ENCODE assay signal across 8 cellular contexts in genomic region chr13:97976551-97977375, GRCh38. TPM values are rescaled to one million over a fixed set of nuclear protein-coding genes. Genes with fewer than 3 reads are reported as not detected.
A peak's percentile ranks its signal among the peaks of the same experiment; 100 is the strongest.
DNase-seq lines count a peak whose midpoint lies in the region; ATAC-seq, FAIRE-seq and TF ChIP-seq lines count a peak whose summit lies in the region.

No MANE protein-coding gene starts in this region.

- H3K9me3 ChIP-seq in kidney (ENCODE audit: control insufficient read depth in 1 of 2, low read length in 2 of 2), result no peaks in the 10 kb centered on the region

- CTCF ChIA-PET in MCF 10A (lab: Yijun Ruan, JAX), result interaction anchor here (1.1 to 1.5 kb wide), 3 partner anchors 120 to 127 kb away, joined by 3 to 13 read pairs (median 3); no protein-coding TSS in a partner anchor

- peaks cover 16% of the 10 kb centered on the region for H3K4me1 Mint-ChIP-seq in CD14-positive monocyte
- peaks cover 11% of the 10 kb centered on the region for H3K4me1 Mint-ChIP-seq in MCF 10A (ENCODE audit: insufficient read depth, unreplicated experiment)

- FAIRE-seq in kidney (lab: Jason Lieb, UNC), result no peak

- no peaks in the 10 kb centered on the region for H3K36me3 ChIP-seq in kidney (ENCODE audit: control insufficient read depth in 1 of 2, insufficient read depth in 2 of 2, low read length in 2 of 2)

- no TSS peak for BruUV-seq in MCF 10A (replicated peaks; lab: Mats Ljungman, UMichigan)

- peak overlapping the region; percentile 29 to 88 (median 81) for H3K27ac Mint-ChIP-seq in CD14-positive monocyte
- H3K27ac Mint-ChIP-seq in MCF 10A (ENCODE audit: low read depth, unreplicated experiment), result peak overlapping the region; percentile 95

- H3K9ac ChIP-seq in kidney (ENCODE audit: low read length in 2 of 2), result peak overlapping the region; percentile 86 to 88

- H3K4me3 Mint-ChIP-seq in CD14-positive monocyte, result peak overlapping the region; percentile 95 to 96
- H3K4me3 Mint-ChIP-seq in MCF 10A (ENCODE audit: unreplicated experiment), result peak overlapping the region; percentile 91

- DNase-seq in CD14-positive monocyte (ENCODE audit: low spot score) (no peak), RPMI8226 (peak; percentile 36), MCF 10A (ENCODE audit: unreplicated experiment) (no peak), kidney (peak; percentile 82), occipital lobe (lab: John Stamatoyannopoulos, UW) (no peak)
- DNase-seq in stimulated activated CD4-positive, alpha-beta T cell treated with anti-CD3 and anti-CD28 coated beads, Interleukin-2, amount 100 ng/mL, for 4 hours (ENCODE audit: low read depth), result peak; percentile 84

- POLR2A ChIA-PET in MCF 10A (lab: Yijun Ruan, JAX), result interaction anchor here (0.6 to 1.4 kb wide), 3 partner anchors 30 to 851 kb away, joined by 3 to 4 read pairs (median 4); no protein-coding TSS in a partner anchor

- H3K9me3 Mint-ChIP-seq in CD14-positive monocyte (no peaks in the 10 kb centered on the region), MCF 10A (ENCODE audit: unreplicated experiment) (no peaks in the 10 kb centered on the region)

- intact Hi-C loops in CD14-positive monocyte (cut with micrococcal nuclease), result loop anchor here (10.0 kb wide), 1 partner anchor 542 kb away; the partner anchor contains the start of gene RAP2A (in 2 of the 2)
- intact Hi-C loops in MCF 10A (cut with micrococcal nuclease), result loop anchor here (1.0 to 2.0 kb wide), 2 partner anchors 30 to 121 kb away; no protein-coding TSS in a partner anchor
- intact Hi-C loops in kidney (cut with DNase I), result no loop called here

- H3K4me1 ChIP-seq in kidney (ENCODE audit: control insufficient read depth in 1 of 2, insufficient read depth in 1 of 2, low read depth in 1 of 2, low read length in 2 of 2), result peaks cover 7 to 10% of the 10 kb centered on the region in 2 donors

- TF ChIP-seq CTCF in CD14-positive monocyte (IDR thresholded peaks at IDR 0.05) (no peak), MCF 10A (IDR thresholded peaks at IDR 0.05; ENCODE audit: unreplicated experiment) (no peak), kidney (IDR thresholded peaks at IDR 0.05; ENCODE audit: borderline replicate concordance, extremely low read depth, insufficient read depth) (no peak)

- H3K27me3 Mint-ChIP-seq in CD14-positive monocyte (ENCODE audit: low read depth in 3 of 3) (peaks cover 4 to 9% (median 4%) of the 10 kb centered on the region in 3 donors), MCF 10A (ENCODE audit: insufficient read depth, unreplicated experiment) (no peaks in the 10 kb centered on the region)

- H3K4me3 ChIP-seq in kidney (ENCODE audit: low read length in 2 of 2), result peak overlapping the region; percentile 86 to 90

- ATAC-seq in GM18867 (IDR thresholded peaks at IDR 0.05; ENCODE audit: unreplicated experiment) (peak; percentile 35), HG03039 (IDR thresholded peaks at IDR 0.05; ENCODE audit: unreplicated experiment) (peak; percentile 25)

- H3K36me3 Mint-ChIP-seq in CD14-positive monocyte (no peaks in the 10 kb centered on the region), MCF 10A (ENCODE audit: insufficient read depth, unreplicated experiment) (peaks cover 5% of the 10 kb centered on the region)

- peak overlapping the region; percentile 82 to 89 for H3K27ac ChIP-seq in kidney (ENCODE audit: low read depth in 2 of 2, low read length in 2 of 2)

RNA-seq across cellular contexts. Expression of gene IPO5, which starts 23.3 kb away (rescaled TPM):
- 10 to 100 TPM; 17.5 to 20.7 TPM for polyA plus RNA-seq in CD14-positive monocyte
- 152 and 200 TPM in 2 replicates for total RNA-seq in MCF 10A (2022)
- total RNA-seq in kidney, result 92.0 TPM
- polyA plus RNA-seq in kidney (ENCODE audit: insufficient read depth, low read depth, low replicate concordance), result 32.2 TPM
- total RNA-seq in occipital lobe, result 195 TPM

Comparison
In these comparisons a context has a peak if more than half of its experiments do, and no peak if none do; other contexts are left out.
1. DNase-seq: peak in RPMI8226 (single experiment), kidney (single experiment) and stimulated activated CD4-positive, alpha-beta T cell treated with anti-CD3 and anti-CD28 coated beads, Interleukin-2, amount 100 ng/mL, for 4 hours (single experiment); none in CD14-positive monocyte (single experiment), MCF 10A (single experiment) and occipital lobe (single experiment).